ENCODE assay signal across 11 cellular contexts in genomic region chr5:142597546-142598337, GRCh38.
A peak's percentile ranks its signal among the peaks of the same experiment; 100 is the strongest.
DNase-seq lines count a peak whose midpoint lies in the region; TF ChIP-seq lines count a peak whose summit lies in the region.
"Had no signal": no experiment of that assay in that cellular context is flagged by ENCODE, and none has a peak within 500 bp of the region (broad histone marks: within the 10 kb centered on the region; RNA-seq: fewer than 3 reads in every experiment).

No MANE protein-coding gene starts in this region.

- no peaks in the 10 kb centered on the region for H3K36me3 ChIP-seq in skeletal muscle satellite cell (ENCODE audit: insufficient read depth, low read length)

- no peaks in the 10 kb centered on the region for H3K27me3 ChIP-seq in skeletal muscle satellite cell (ENCODE audit: control insufficient read depth, insufficient read depth, low read length)

- H3K9me3 ChIP-seq in skeletal muscle satellite cell (replicated peaks; ENCODE audit: low read length) = no peaks in the 10 kb centered on the region

- peak overlapping the region; percentile 29 for H3K9ac ChIP-seq in skeletal muscle satellite cell (ENCODE audit: low read depth, low read length)

- peaks cover 35% of the 10 kb centered on the region for H3K4me1 ChIP-seq in skeletal muscle satellite cell (ENCODE audit: control insufficient read depth, insufficient read depth, low read length)

- peak; percentile 11 for TF ChIP-seq CTCF in epithelial cell of esophagus (IDR thresholded peaks at IDR 0.05; ENCODE audit: insufficient read depth, low read depth, low read length, missing control alignments)

- H3K4me2 ChIP-seq in skeletal muscle satellite cell (ENCODE audit: low read length) = peak overlapping the region; percentile 60

- DNase-seq in activated CD4-positive, alpha-beta T cell treated with anti-CD3 and anti-CD28 coated beads for 4 hours = peak; percentile 23 to 26
- DNase-seq in activated CD4-positive, alpha-beta T cell treated with anti-CD3 and anti-CD28 coated beads for 1 hour = no peak
- peak; percentile 25 for DNase-seq in NOMO-1 treated with dmso at 0.1 percent for 144 hours (lab: John Stamatoyannopoulos, UW; ENCODE audit: unreplicated experiment)
- DNase-seq in epithelial cell of esophagus (ENCODE audit: low read depth) = peak; percentile 93
- no peak for DNase-seq in cerebellum (ENCODE audit: low spot score)
- no peak for DNase-seq in NCI-H82 treated with DMSO at 0.1 percent for 48 hours (lab: John Stamatoyannopoulos, UW; ENCODE audit: unreplicated experiment)
- DNase-seq in NCI-H446 treated with DMSO at 0.1 percent for 48 hours (lab: John Stamatoyannopoulos, UW) = no peak
- DNase-seq: activated naive CD8-positive, alpha-beta T cell treated with anti-CD3 and anti-CD28 coated beads, Interleukin-2, amount 10 ng/mL, durations not matched to agents 7 days and 5 days; DND-41 had no signal

- H3K4me3 ChIP-seq in epithelial cell of esophagus (ENCODE audit: low read length) = no peak overlapping the region
- H3K4me3 ChIP-seq in skeletal muscle satellite cell (ENCODE audit: low read length) = no peak overlapping the region
- H3K4me3 ChIP-seq: skin epidermis had no signal

Comparison
In these comparisons a context has a peak if more than half of its experiments do, and no peak if none do; other contexts are left out.
1. DNase-seq: peak in activated CD4-positive, alpha-beta T cell treated with anti-CD3 and anti-CD28 coated beads for 4 hours (2 of 2), NOMO-1 treated with dmso at 0.1 percent for 144 hours (single experiment) and epithelial cell of esophagus (single experiment); none in activated CD4-positive, alpha-beta T cell treated with anti-CD3 and anti-CD28 coated beads for 1 hour (single experiment), cerebellum (single experiment), NCI-H82 treated with DMSO at 0.1 percent for 48 hours (single experiment) and NCI-H446 treated with DMSO at 0.1 percent for 48 hours (single experiment).